28 cellular contexts compared by ENCODE assay signal in the genomic region with DNA sequence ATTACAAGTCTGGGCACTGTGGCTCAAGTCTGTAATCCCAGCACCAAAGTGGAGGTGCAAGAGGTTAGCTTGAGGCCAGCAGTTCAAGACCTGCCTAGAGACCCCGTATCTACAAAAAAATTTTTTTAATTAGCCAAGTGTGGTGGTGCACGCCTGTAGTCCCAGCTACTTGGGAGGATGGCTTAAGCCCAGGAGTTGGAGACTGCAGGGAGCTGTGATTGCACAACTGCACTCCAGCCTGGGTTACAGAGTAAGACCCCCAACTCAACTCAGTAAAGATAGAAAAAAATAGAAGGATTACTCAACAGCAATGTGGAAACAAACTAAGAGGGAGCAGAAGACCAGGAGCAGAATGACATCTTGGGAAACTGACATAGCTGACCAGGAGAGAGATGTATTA. TPM values are rescaled to one million over a fixed set of nuclear protein-coding genes. Genes with fewer than 3 reads are reported as not detected.
DNase-seq lines count a peak whose midpoint lies in the region; ATAC-seq and TF ChIP-seq lines count a peak whose summit lies in the region.
"Had no signal": no experiment of that assay in that cellular context is flagged by ENCODE, and none has a peak within 500 bp of the region (broad histone marks: within the 10 kb centered on the region; RNA-seq: fewer than 3 reads in every experiment).

No MANE protein-coding gene starts in this region.

- H4K91ac ChIP-seq in IMR-90 (ENCODE audit: insufficient read depth, low read depth, low read length), result no peak overlapping the region

- H3K9me3 ChIP-seq in IMR-90 (ENCODE audit: control insufficient read depth, insufficient read depth, low read length), result no peaks in the 10 kb centered on the region
- H3K9me3 ChIP-seq: ascending aorta, BLaER1, colonic mucosa, heart left ventricle, lower lobe of right lung, spleen, upper lobe of left lung had no signal

- TF ChIP-seq RAD21 in IMR-90 (IDR thresholded peaks at IDR 0.05; ENCODE audit: low read length), result no peak

- H3K27ac ChIP-seq in IMR-90 (ENCODE audit: insufficient read depth, low read length), result no peak overlapping the region
- H3K27ac ChIP-seq: ascending aorta, BLaER1, colonic mucosa, heart left ventricle, lower lobe of right lung, neural progenitor cell, upper lobe of left lung, WERI-Rb-1 had no signal

- BruUV-seq in IMR-90 (replicated peaks; lab: Mats Ljungman, UMichigan), result no TSS peak

- H2AK9ac ChIP-seq in IMR-90 (replicated peaks; ENCODE audit: low read depth, low read length, poor library complexity), result no peak overlapping the region

- peaks cover 12 to 58% of the 10 kb centered on the region in 2 experiments for H3K79me1 ChIP-seq in IMR-90 (ENCODE audit: low read depth in 1 of 2, low read length in 2 of 2)

- H2BK5ac ChIP-seq in IMR-90 (ENCODE audit: low read depth, low read length, poor library complexity, severe bottlenecking), result no peak overlapping the region

- no peak overlapping the region for H3K4ac ChIP-seq in IMR-90 (ENCODE audit: low read depth, low read length)

- H2BK20ac ChIP-seq in IMR-90 (ENCODE audit: low read depth, low read length), result no peak overlapping the region

- peaks cover 5% of the 10 kb centered on the region for H3K9me1 ChIP-seq in IMR-90 (ENCODE audit: insufficient read depth, low read length)

- no peak overlapping the region for H4K5ac ChIP-seq in IMR-90 (ENCODE audit: low read depth, low read length)

- H3K56ac ChIP-seq in IMR-90 (ENCODE audit: extremely low read depth, insufficient read depth, low read length), result no peak overlapping the region

- peak overlapping the region; percentile 3 to 50 for H3K27ac Mint-ChIP-seq in activated naive CD4-positive, alpha-beta T cell treated with anti-CD3 and anti-CD28 coated beads, Interleukin-2, amount 50 U/mL, for 72 hours
- H3K27ac Mint-ChIP-seq in activated naive CD8-positive, alpha-beta T cell treated with anti-CD3 and anti-CD28 coated beads, Interleukin-2, amount 50 U/mL, for 24 hours, result peak overlapping the region; percentile 9
- H3K27ac Mint-ChIP-seq in progenitor cell of endocrine pancreas, result peak overlapping the region; percentile 15
- H3K27ac Mint-ChIP-seq: activated naive CD4-positive, alpha-beta T cell treated with anti-CD3 and anti-CD28 coated beads, Interleukin-2, amount 10 ng/mL, durations not matched to agents 7 days and 5 days; neural progenitor cell had no signal

- H3K4me3 ChIP-seq in IMR-90 (ENCODE audit: insufficient read depth, low read depth, low read length), result no peak overlapping the region
- H3K4me3 ChIP-seq: ascending aorta, BLaER1, cardiac muscle cell, colonic mucosa, heart left ventricle, lower lobe of right lung, neural progenitor cell, spleen, upper lobe of left lung had no signal

- peaks cover 48% of the 10 kb centered on the region for H3K4me1 Mint-ChIP-seq in activated naive CD8-positive, alpha-beta T cell treated with anti-CD3 and anti-CD28 coated beads, Interleukin-2, amount 50 U/mL, for 24 hours
- peaks cover 6% of the 10 kb centered on the region for H3K4me1 Mint-ChIP-seq in progenitor cell of endocrine pancreas (ENCODE audit: low read depth)
- H3K4me1 Mint-ChIP-seq: neural progenitor cell had no signal

- in situ Hi-C loops in IMR-90 (cut with MboI; ENCODE audit: low sequenced_read_pairs), result no loop called here

- TF ChIP-seq CTCF in IMR-90 (conservative IDR thresholded peaks at IDR 0.05; ENCODE audit: low read depth, low read length) (no peak), progenitor cell of endocrine pancreas (IDR thresholded peaks at IDR 0.05; ENCODE audit: unreplicated experiment) (no peak)

- POLR2A ChIA-PET in IMR-90 (lab: Charles Lee; ENCODE audit: unreplicated experiment), result no interaction called here

- H3K9me3 Mint-ChIP-seq in activated naive CD4-positive, alpha-beta T cell treated with anti-CD3 and anti-CD28 coated beads, Interleukin-2, amount 50 U/mL, for 72 hours, result no peaks in the 10 kb centered on the region
- H3K9me3 Mint-ChIP-seq in activated naive CD8-positive, alpha-beta T cell treated with anti-CD3 and anti-CD28 coated beads, Interleukin-2, amount 50 U/mL, for 24 hours, result no peaks in the 10 kb centered on the region
- no peaks in the 10 kb centered on the region for H3K9me3 Mint-ChIP-seq in progenitor cell of endocrine pancreas (ENCODE audit: low read depth)
- H3K9me3 Mint-ChIP-seq: activated naive CD4-positive, alpha-beta T cell treated with anti-CD3 and anti-CD28 coated beads, Interleukin-2, amount 10 ng/mL, durations not matched to agents 7 days and 5 days; neural progenitor cell had no signal

- no peak overlapping the region for H3K23ac ChIP-seq in IMR-90 (ENCODE audit: low read depth, low read length)

- no peaks in the 10 kb centered on the region for H3K27me3 Mint-ChIP-seq in activated naive CD8-positive, alpha-beta T cell treated with anti-CD3 and anti-CD28 coated beads, Interleukin-2, amount 50 U/mL, for 24 hours
- H3K27me3 Mint-ChIP-seq in progenitor cell of endocrine pancreas, result no peaks in the 10 kb centered on the region
- H3K27me3 Mint-ChIP-seq: activated naive CD4-positive, alpha-beta T cell treated with anti-CD3 and anti-CD28 coated beads, Interleukin-2, amount 10 ng/mL, durations not matched to agents 7 days and 5 days had no signal

- H3K4me1 ChIP-seq in IMR-90 (ENCODE audit: control insufficient read depth, insufficient read depth, low read length), result peaks cover 6% of the 10 kb centered on the region; the same call in 1 of the 2 replicates
- H3K4me1 ChIP-seq: ascending aorta, colonic mucosa, neural progenitor cell had no signal

- peaks cover 0 to 12% of the 10 kb centered on the region in 2 donors for H3K36me3 Mint-ChIP-seq in activated naive CD4-positive, alpha-beta T cell treated with anti-CD3 and anti-CD28 coated beads, Interleukin-2, amount 50 U/mL, for 72 hours
- peaks cover 21% of the 10 kb centered on the region for H3K36me3 Mint-ChIP-seq in activated naive CD8-positive, alpha-beta T cell treated with anti-CD3 and anti-CD28 coated beads, Interleukin-2, amount 50 U/mL, for 24 hours (ENCODE audit: low read depth)
- H3K36me3 Mint-ChIP-seq in progenitor cell of endocrine pancreas (ENCODE audit: insufficient read depth), result peaks cover 13% of the 10 kb centered on the region

- intact Hi-C loops in IMR-90 (cut with micrococcal nuclease), result no loop called here

- H3K4me3 Mint-ChIP-seq in activated naive CD8-positive, alpha-beta T cell treated with anti-CD3 and anti-CD28 coated beads, Interleukin-2, amount 50 U/mL, for 24 hours, result no peak overlapping the region
- H3K4me3 Mint-ChIP-seq in progenitor cell of endocrine pancreas (ENCODE audit: low read depth), result no peak overlapping the region
- H3K4me3 Mint-ChIP-seq: activated naive CD4-positive, alpha-beta T cell treated with anti-CD3 and anti-CD28 coated beads, Interleukin-2, amount 10 ng/mL, durations not matched to agents 7 days and 5 days; neural progenitor cell had no signal

- CTCF ChIA-PET in IMR-90 (lab: Yijun Ruan, JAX), result no interaction called here

- no peak overlapping the region for H3K14ac ChIP-seq in IMR-90 (replicated peaks; ENCODE audit: low read depth, low read length)

- DNase-seq in activated naive CD4-positive, alpha-beta T cell treated with anti-CD3 and anti-CD28 coated beads, Interleukin-2, amount 50 U/mL, for 72 hours (ENCODE audit: low spot score in 2 of 2), result no peak
- no peak for DNase-seq in activated naive CD4-positive, alpha-beta T cell treated with anti-CD3 and anti-CD28 coated beads, Interleukin-2, amount 50 U/mL, for 16 hours
- DNase-seq in IMR-90, result no peak
- DNase-seq in activated naive CD8-positive, alpha-beta T cell treated with anti-CD3 and anti-CD28 coated beads, Interleukin-2, amount 50 U/mL, for 24 hours, result no peak
- no peak for DNase-seq in progenitor cell of endocrine pancreas (ENCODE audit: low spot score, unreplicated experiment)
- DNase-seq in GM03348 (ENCODE audit: low spot score), result no peak
- no peak for DNase-seq in globus pallidus (ENCODE audit: low spot score)
- DNase-seq: activated naive CD4-positive, alpha-beta T cell treated with anti-CD3 and anti-CD28 coated beads, Interleukin-2, amount 10 ng/mL, durations not matched to agents 7 days and 5 days; colonic mucosa; DND-41; effector memory CD4-positive, alpha-beta T cell; heart left ventricle; kidney glomerular epithelial cell; lower lobe of right lung; NCI-H1105; NCI-H187 treated with DMSO at 0.1 percent for 48 hours; NCI-H526; NK-92 treated with Interleukin-12 subunit alpha and Interleukin-12 subunit beta, amount 100 ng/mL, for 24 hours; PC-3; right cardiac atrium; spleen; upper lobe of left lung; WERI-Rb-1 had no signal

- no peak overlapping the region for H2BK120ac ChIP-seq in IMR-90 (ENCODE audit: low read depth, low read length)

- no CpG with 5 or more reads among the region's 2 CpGs for WGBS in IMR-90 (ENCODE audit: extremely low coverage in 2 of 2, insufficient read length in 1 of 2), 2 experiments

- peaks cover 55% of the 10 kb centered on the region for H4K20me1 ChIP-seq in IMR-90 (ENCODE audit: insufficient read depth, low read length)

- ATAC-seq in activated naive CD4-positive, alpha-beta T cell treated with anti-CD3 and anti-CD28 coated beads, Interleukin-2, amount 50 U/mL, for 72 hours, result no peak
- no peak for ATAC-seq in IMR-90 (ENCODE audit: low read depth)
- ATAC-seq in activated naive CD8-positive, alpha-beta T cell treated with anti-CD3 and anti-CD28 coated beads, Interleukin-2, amount 50 U/mL, for 24 hours, result no peak
- ATAC-seq: heart left ventricle, lower lobe of right lung, PC-3, right cardiac atrium, Right ventricle myocardium inferior had no signal

- no peak overlapping the region for H2AFZ ChIP-seq in IMR-90 (replicated peaks; ENCODE audit: low read length, poor library complexity)
- H2AFZ ChIP-seq: neural progenitor cell had no signal

- H3K18ac ChIP-seq in IMR-90 (ENCODE audit: low read depth, low read length), result no peak overlapping the region

- H2BK15ac ChIP-seq in IMR-90 (ENCODE audit: low read depth, low read length), result no peak overlapping the region

- H2AK5ac ChIP-seq in IMR-90 (ENCODE audit: low read depth, low read length), result no peak overlapping the region

- no peak for TF ChIP-seq POLR2A in IMR-90 (IDR thresholded peaks at IDR 0.05; ENCODE audit: low read depth, low read length)

- H3K36me3 ChIP-seq in IMR-90 (ENCODE audit: control insufficient read depth, insufficient read depth, low read length), result peaks cover 12% of the 10 kb centered on the region
- H3K36me3 ChIP-seq: colonic mucosa had no signal

- no peak overlapping the region for H3K4me2 ChIP-seq in IMR-90 (ENCODE audit: low read depth, low read length)
- H3K4me2 ChIP-seq: BLaER1, neural progenitor cell had no signal

- H3K27me3 ChIP-seq in IMR-90 (ENCODE audit: control insufficient read depth, insufficient read depth, low read length), result no peaks in the 10 kb centered on the region
- H3K27me3 ChIP-seq: ascending aorta, BLaER1, cardiac muscle cell, colonic mucosa, heart left ventricle, neural progenitor cell, spleen, upper lobe of left lung had no signal

- no peak overlapping the region for H4K8ac ChIP-seq in IMR-90 (ENCODE audit: low read depth in 2 of 2, low read length in 2 of 2)

- H3K9ac ChIP-seq in IMR-90 (ENCODE audit: low read depth, low read length), result no peak overlapping the region
- H3K9ac ChIP-seq: BLaER1, neural progenitor cell had no signal

- dilution Hi-C loops in IMR-90 (cut with HindIII; ENCODE audit: low sequenced_read_pairs, unreplicated experiment), result no loop called here

RNA-seq across cellular contexts. Expression of a gene that starts 13.3 kb away (rescaled TPM):
- total RNA-seq in activated naive CD4-positive, alpha-beta T cell treated with anti-CD3 and anti-CD28 coated beads, Interleukin-2, amount 50 U/mL, for 72 hours, result 10 to 100 TPM; 58.4 to 88.6 TPM
- total RNA-seq in IMR-90 (2012; rRNA removed), result 24.9 and 43.0 TPM in 2 replicates
- 4.1 and 5.3 TPM in 2 replicates for polyA plus RNA-seq in IMR-90 (2012; rRNA removed)
- 1.5 TPM in 2 replicates for polyA plus RNA-seq in IMR-90 (2012; cell fraction: cytosol; rRNA removed)
- polyA plus RNA-seq in IMR-90 (2012; cell fraction: nucleus; rRNA removed; ENCODE audit: low replicate concordance), result 2.1 and 6.2 TPM in 2 replicates
- 45.7 and 46.9 TPM in 2 replicates for total RNA-seq in progenitor cell of endocrine pancreas

RNA-seq across cellular contexts. Expression of a gene that starts 32.6 kb away (rescaled TPM):
- total RNA-seq in activated naive CD4-positive, alpha-beta T cell treated with anti-CD3 and anti-CD28 coated beads, Interleukin-2, amount 50 U/mL, for 72 hours, result 10 to 100 TPM; 51.8 to 58.4 TPM
- 26.0 and 32.2 TPM in 2 replicates for total RNA-seq in IMR-90 (2012; rRNA removed)
- polyA plus RNA-seq in IMR-90 (2012; rRNA removed), result 28.3 and 30.3 TPM in 2 replicates
- polyA plus RNA-seq in IMR-90 (2012; cell fraction: cytosol; rRNA removed), result 16.3 and 17.9 TPM in 2 replicates
- 47.8 and 61.5 TPM in 2 replicates for polyA plus RNA-seq in IMR-90 (2012; cell fraction: nucleus; rRNA removed; ENCODE audit: low replicate concordance)
- total RNA-seq in progenitor cell of endocrine pancreas, result 42.4 and 48.9 TPM in 2 replicates
